ENCODE assay signal across 1 cellular context in genomic region chr4:141153751-141154510, GRCh38.
TF ChIP-seq lines count a peak whose summit lies in the region.

No MANE protein-coding gene starts in this region.

TF ChIP-seq in SK-N-SH treated with all-trans-retinoic acid at 6 μM for 48 hours, 23 proteins besides CTCF, POLR2A, EP300 and RAD21 (continued from another document):
- TF ChIP-seq ZNF565 (CRISPR knock-in tag; conservative IDR thresholded peaks at IDR 0.05; ENCODE audit: low read depth) (no peak), TCF4 (CRISPR knock-in tag; IDR thresholded peaks at IDR 0.05; ENCODE audit: borderline replicate concordance) (peak; percentile 93), PPARA (CRISPR knock-in tag; IDR thresholded peaks at IDR 0.05; ENCODE audit: borderline replicate concordance) (no peak), GLIS3 (CRISPR knock-in tag; IDR thresholded peaks at IDR 0.05) (0 out of 2 replicates have a peak, but pooled peaks have one; percentile 11), ZNF8 (CRISPR knock-in tag; IDR thresholded peaks at IDR 0.05) (0 out of 2 replicates have a peak, but pooled peaks have one; percentile 15), RARB (CRISPR knock-in tag; IDR thresholded peaks at IDR 0.05) (no peak)
TF ChIP-seq in SK-N-SH treated with all-trans-retinoic acid at 6 μM for 48 hours: peak in this region for 9.
